In the genomic region with DNA sequence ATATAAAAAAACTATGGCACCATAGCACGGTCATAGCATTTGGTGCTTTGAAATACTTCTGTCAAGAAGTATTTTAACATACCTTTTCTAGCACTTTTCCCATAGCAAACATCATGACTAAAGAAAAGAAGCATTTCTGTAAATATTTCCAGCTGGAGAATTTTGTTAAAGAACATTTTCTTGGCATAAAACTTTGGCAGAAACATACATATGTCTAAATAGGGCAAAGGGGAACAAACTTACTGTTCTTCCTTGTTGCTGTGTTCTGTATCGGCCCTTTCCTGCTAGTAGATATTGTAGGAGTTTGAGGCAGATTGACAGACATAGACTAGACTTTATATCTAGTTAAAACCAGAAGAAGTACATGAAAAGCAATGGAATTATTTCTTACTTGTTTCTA, we compare ENCODE assay signal across 28 cellular contexts.
DNase-seq lines count a peak whose midpoint lies in the region; ATAC-seq lines count a peak whose summit lies in the region.
"Had no signal": no experiment of that assay in that cellular context is flagged by ENCODE, and none has a peak within 500 bp of the region (broad histone marks: within the 10 kb centered on the region; RNA-seq: fewer than 3 reads in every experiment).

No MANE protein-coding gene starts in this region.

- H3K79me2 ChIP-seq in ACC112 (ENCODE audit: control insufficient read depth, insufficient read depth, low read length, unreplicated experiment) = no peaks in the 10 kb centered on the region

- no peaks in the 10 kb centered on the region for H3K9me3 ChIP-seq in adipocyte (ENCODE audit: control insufficient read depth, low read length)
- H3K9me3 ChIP-seq: BLaER1 treated with 17β-estradiol and CSF1 and Interleukin-3, amounts not matched to agents 10 nM and 100 nM had no signal

- DNase-seq in adipocyte (ENCODE audit: low read depth) (peak; percentile 87), dedifferentiated amniotic fluid mesenchymal stem cell (ENCODE audit: extremely low spot score) (peak; percentile 57), fibroblast of the conjunctiva (ENCODE audit: low read depth) (peak; percentile 76), GOT3 (lab: John Stamatoyannopoulos, UW) (no peak)
- DNase-seq: 8988T; AML-193; CD4-positive, alpha-beta T cell; COR-L47; DMS53; NCI-H1048; NCI-H1417 treated with DMSO at 0.1 percent for 48 hours; NCI-H187; NCI-H2081 treated with DMSO at 0.1 percent for 48 hours; NCI-H2171; NCI-H226; NCI-H510A; NCI-H69; SHP77 had no signal

- H3K36me3 ChIP-seq in ACC112 (ENCODE audit: insufficient read depth, low read length) (no peaks in the 10 kb centered on the region), adipocyte (ENCODE audit: control insufficient read depth, insufficient read depth, low read length, severe bottlenecking) (no peaks in the 10 kb centered on the region)
- H3K36me3 ChIP-seq: BLaER1 treated with 17β-estradiol and CSF1 and Interleukin-3, amounts not matched to agents 10 nM and 100 nM had no signal

- ATAC-seq in HG02610 (IDR thresholded peaks at IDR 0.05; ENCODE audit: unreplicated experiment) (no peak), GM21619 (IDR thresholded peaks at IDR 0.05; ENCODE audit: unreplicated experiment) (no peak), HG02970 (IDR thresholded peaks at IDR 0.05; ENCODE audit: low FRiP score, unreplicated experiment) (no peak)
- ATAC-seq: GM23338, HCT116, Panc1 had no signal

- H3K4me3 ChIP-seq in ACC112 (ENCODE audit: low read depth, low read length) (no peak overlapping the region), adipocyte (ENCODE audit: low read length) (peak overlapping the region; percentile 52)
- H3K4me3 ChIP-seq: BLaER1 treated with 17β-estradiol and CSF1 and Interleukin-3, amounts not matched to agents 10 nM and 100 nM; GM23338 had no signal

- H3K4me1 ChIP-seq in ACC112 (ENCODE audit: control insufficient read depth, insufficient read depth, low read length, unreplicated experiment) = peaks cover 36% of the 10 kb centered on the region
- peaks cover 69% of the 10 kb centered on the region for H3K4me1 ChIP-seq in adipocyte (ENCODE audit: control insufficient read depth, insufficient read depth, low read length)
- H3K4me1 ChIP-seq: BLaER1 treated with 17β-estradiol and CSF1 and Interleukin-3, amounts not matched to agents 10 nM and 100 nM had no signal

- H3K9ac ChIP-seq in adipocyte (ENCODE audit: low read length) = peak overlapping the region; percentile 64
- H3K9ac ChIP-seq: BLaER1 treated with 17β-estradiol and CSF1 and Interleukin-3, amounts not matched to agents 10 nM and 100 nM; KMS-11 had no signal

- H3K27ac ChIP-seq in ACC112 (ENCODE audit: low read depth, low read length) = no peak overlapping the region
- H3K27ac ChIP-seq: BLaER1 treated with 17β-estradiol and CSF1 and Interleukin-3, amounts not matched to agents 10 nM and 100 nM; KMS-11; RWPE1 had no signal

- peak overlapping the region; percentile 14 for H2AFZ ChIP-seq in ACC112 (ENCODE audit: low read length, unreplicated experiment)
- H2AFZ ChIP-seq: GM23338 had no signal

- H3K27me3 ChIP-seq in ACC112 (ENCODE audit: insufficient read depth, low read length) (no peaks in the 10 kb centered on the region), adipocyte (replicated peaks; ENCODE audit: control insufficient read depth, insufficient read depth, low read length) (no peaks in the 10 kb centered on the region)
- H3K27me3 ChIP-seq: BLaER1 treated with 17β-estradiol and CSF1 and Interleukin-3, amounts not matched to agents 10 nM and 100 nM had no signal
